Comparison of ENCODE assay signal across 9 cellular contexts in the genomic region with DNA sequence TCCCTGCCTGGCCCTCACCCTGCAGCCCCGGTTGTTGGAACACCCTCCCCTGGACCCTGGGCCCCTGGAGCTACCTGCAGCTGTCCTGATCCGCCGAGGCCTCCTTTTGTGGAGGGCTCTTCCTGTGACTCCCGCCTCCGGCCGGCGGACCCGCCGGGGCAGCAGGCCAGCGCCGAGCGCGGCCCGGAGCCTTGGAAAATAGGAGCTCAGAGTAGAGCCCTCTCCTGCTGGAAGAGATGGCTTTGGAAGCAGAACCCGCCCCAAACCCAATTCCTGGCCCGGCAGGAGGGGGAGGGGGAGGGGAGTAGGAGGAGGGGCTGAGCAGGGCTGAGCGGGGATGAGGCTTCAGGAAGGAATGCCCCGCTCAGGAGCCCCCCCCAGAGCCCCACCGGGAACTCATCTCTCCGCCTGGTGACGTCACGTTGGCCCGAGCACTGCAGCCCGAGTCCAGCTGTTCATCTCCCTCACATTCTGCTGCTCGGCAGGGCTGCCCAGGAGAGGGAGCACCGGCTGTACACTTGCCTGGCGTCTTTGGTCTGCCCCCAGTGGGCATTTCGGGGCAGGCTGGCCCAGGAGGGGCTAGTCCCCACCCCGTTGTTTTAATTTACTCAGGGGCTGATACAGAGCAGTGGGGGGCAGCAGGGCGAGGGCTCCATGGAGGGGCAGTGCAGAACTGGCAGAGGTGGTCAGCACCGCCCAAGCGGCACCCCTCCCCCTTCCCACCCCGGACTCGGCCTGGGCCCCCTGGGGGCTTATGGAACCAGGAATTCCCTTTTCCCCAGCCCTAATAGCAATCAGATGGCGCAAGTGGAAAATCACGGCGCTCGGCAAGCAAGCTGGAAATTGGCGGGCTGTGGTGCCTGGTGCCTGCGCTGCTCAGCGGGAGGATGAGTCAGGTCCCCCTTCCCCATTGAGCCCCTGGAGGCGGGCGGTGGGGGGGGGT. TPM values are rescaled to one million over a fixed set of nuclear protein-coding genes. Genes with fewer than 3 reads are reported as not detected.
DNase-seq lines count a peak whose midpoint lies in the region; ATAC-seq and TF ChIP-seq lines count a peak whose summit lies in the region.
"Had no signal": no experiment of that assay in that cellular context is flagged by ENCODE, and none has a peak within 500 bp of the region (broad histone marks: within the 10 kb centered on the region; RNA-seq: fewer than 3 reads in every experiment).

A gene with protein sequence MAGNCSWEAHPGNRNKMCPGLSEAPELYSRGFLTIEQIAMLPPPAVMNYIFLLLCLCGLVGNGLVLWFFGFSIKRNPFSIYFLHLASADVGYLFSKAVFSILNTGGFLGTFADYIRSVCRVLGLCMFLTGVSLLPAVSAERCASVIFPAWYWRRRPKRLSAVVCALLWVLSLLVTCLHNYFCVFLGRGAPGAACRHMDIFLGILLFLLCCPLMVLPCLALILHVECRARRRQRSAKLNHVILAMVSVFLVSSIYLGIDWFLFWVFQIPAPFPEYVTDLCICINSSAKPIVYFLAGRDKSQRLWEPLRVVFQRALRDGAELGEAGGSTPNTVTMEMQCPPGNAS (minus strand): TSS at position 238 of the 943 bp plus-strand sequence. CDS start 3,345 bp downstream, outside the sequence.

- H3K27ac ChIP-seq in mammary epithelial cell (ENCODE audit: insufficient read depth, low read depth, low read length): no peak within 1 kb of the TSS
- peak within 1 kb of the TSS; percentile 31 for H3K27ac ChIP-seq in temporal lobe (ENCODE audit: low read depth, low read length)
- H3K27ac ChIP-seq: BLaER1 had no signal

- dilution Hi-C loops in mammary epithelial cell (cut with HindIII; ENCODE audit: low sequenced_read_pairs): no loop called here

- H3K4me3 ChIP-seq in mammary epithelial cell (replicated peaks in 1 of 3; ENCODE audit: insufficient read depth in 1 of 3, low read depth in 2 of 3, low read length in 3 of 3) (no peak within 1 kb of the TSS), kidney epithelial cell (ENCODE audit: low read depth, low read length) (no peak within 1 kb of the TSS)
- H3K4me3 ChIP-seq: BLaER1 had no signal

- no peak within 1 kb of the TSS for H3K4me2 ChIP-seq in mammary epithelial cell (ENCODE audit: insufficient read depth, low read depth, low read length)
- H3K4me2 ChIP-seq: BLaER1 had no signal

- H3K27me3 ChIP-seq in mammary epithelial cell (ENCODE audit: insufficient read depth, low read length) (peaks cover 6% of the 10 kb centered on the region), kidney epithelial cell (ENCODE audit: control insufficient read depth, insufficient read depth, low read length) (peaks cover 3% of the 10 kb centered on the region)

- H3K9me3 ChIP-seq in mammary epithelial cell (replicated peaks; ENCODE audit: insufficient read depth, low read length): no peaks in the 10 kb centered on the region
- H3K9me3 ChIP-seq: BLaER1 had no signal

- peaks cover 32% of the 10 kb centered on the region for H3K4me1 ChIP-seq in mammary epithelial cell (ENCODE audit: insufficient read depth, low read length)

- H2AFZ ChIP-seq in mammary epithelial cell (ENCODE audit: low read depth, low read length): no peak within 1 kb of the TSS

- no peaks in the 10 kb centered on the region for H3K36me3 ChIP-seq in mammary epithelial cell (ENCODE audit: insufficient read depth, low read length)
- H3K36me3 ChIP-seq in kidney epithelial cell (ENCODE audit: control insufficient read depth, insufficient read depth, low read length): no peaks in the 10 kb centered on the region
- H3K36me3 ChIP-seq: BLaER1 had no signal

- CTCF ChIA-PET in mammary epithelial cell (lab: Charles Lee; ENCODE audit: low non-redundant PET): no interaction called here

- H4K20me1 ChIP-seq in mammary epithelial cell (ENCODE audit: insufficient read depth, low read length): no peaks in the 10 kb centered on the region

- no TSS peak for BruUV-seq in mammary epithelial cell (replicated peaks; lab: Mats Ljungman, UMichigan)

- no peaks in the 10 kb centered on the region for H3K79me2 ChIP-seq in mammary epithelial cell (ENCODE audit: insufficient read depth, low read length)

- in situ Hi-C loops in mammary epithelial cell (cut with MboI; ENCODE audit: low sequenced_read_pairs in 2 of 2): no loop called here

- 30% methylated on average over 12 of the region's 43 CpGs for WGBS in mammary epithelial cell (ENCODE audit: low coverage, missing lambda C conversion rate)

- H3K9ac ChIP-seq in mammary epithelial cell (ENCODE audit: insufficient read depth, low read length): no peak within 1 kb of the TSS
- H3K9ac ChIP-seq: BLaER1 had no signal

- no peak for ATAC-seq in GM19395 (IDR thresholded peaks at IDR 0.05; ENCODE audit: unreplicated experiment)
- no peak for ATAC-seq in esophagus mucosa

- DNase-seq in NCI-H1417 (lab: John Stamatoyannopoulos, UW) (peak in 2 of 3 experiments; percentile 59 to 67), NCI-H1417 treated with DMSO at 0.1 percent for 48 hours (lab: John Stamatoyannopoulos, UW) (no peak), mammary epithelial cell (no peak), kidney epithelial cell (ENCODE audit: low read depth) (no peak), NCI-H2029 treated with DMSO at 0.1 percent for 48 hours (lab: John Stamatoyannopoulos, UW) (no peak)

- intact Hi-C loops in mammary epithelial cell (cut with micrococcal nuclease): no loop called here

- TF ChIP-seq CTCF in mammary epithelial cell (conservative IDR thresholded peaks at IDR 0.05 in 1 of 2, IDR thresholded peaks at IDR 0.05 in 1 of 2; ENCODE audit: extremely low read depth in 1 of 2, insufficient read depth in 1 of 2, low read depth in 1 of 2, low read length in 2 of 2) (peak; percentile 9 to 33), kidney epithelial cell (IDR thresholded peaks at IDR 0.05; ENCODE audit: insufficient read depth, low read length, poor library complexity, severe bottlenecking) (peak; percentile 67)

RNA-seq across cellular contexts. Expression of the gene that starts here (rescaled TPM):
- total RNA-seq in mammary epithelial cell (under 1 TPM in 1 of 2 donors, not detected in 1; 0.33 TPM), kidney epithelial cell (0.34 and 1.2 TPM in 2 replicates), temporal lobe (1.2 TPM), esophagus mucosa (1.7 TPM)
- polyA plus RNA-seq in mammary epithelial cell: 0.08 TPM
- 2.3 TPM for polyA minus RNA-seq in mammary epithelial cell

Comparison
In these comparisons a context has a peak if more than half of its experiments do, and no peak if none do; other contexts are left out.
1. DNase-seq: peak in NCI-H1417 (2 of 3); none in NCI-H1417 treated with DMSO at 0.1 percent for 48 hours (single experiment), mammary epithelial cell (single experiment), kidney epithelial cell (single experiment) and NCI-H2029 treated with DMSO at 0.1 percent for 48 hours (single experiment).